In the genomic region with DNA sequence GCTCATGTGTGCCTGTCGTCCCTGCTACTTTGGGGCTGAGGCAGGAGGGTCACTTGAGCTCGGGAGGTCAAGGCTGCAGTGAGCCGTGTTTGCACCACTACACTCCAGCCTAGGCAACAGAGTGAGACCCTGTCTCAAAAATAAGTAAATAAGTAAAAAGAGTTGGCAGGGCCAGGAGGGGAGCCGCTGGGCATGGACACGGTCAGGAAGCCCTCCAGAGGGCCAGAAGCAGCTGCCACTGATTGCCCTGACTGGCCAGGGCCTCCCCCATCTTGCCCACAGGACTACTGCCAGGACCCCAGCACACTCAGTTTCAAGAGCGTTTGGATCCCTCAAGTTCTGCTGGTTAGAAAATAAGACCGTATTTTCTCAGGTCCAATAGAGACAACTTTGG, we compare ENCODE assay signal across 1 cellular context.
TF ChIP-seq lines count a peak whose summit lies in the region.

No MANE protein-coding gene starts in this region.

TF ChIP-seq in IMR-90, 13 proteins besides CTCF, POLR2A, EP300 and RAD21 (continued from another document):
- TF ChIP-seq MAFK (IDR thresholded peaks at IDR 0.05; ENCODE audit: low read depth, low read length) (no peak), CHD1 (IDR thresholded peaks at IDR 0.05; ENCODE audit: low read depth, low read length) (no peak), SMC3 (IDR thresholded peaks at IDR 0.05; ENCODE audit: low read depth, low read length) (no peak), CEBPB (IDR thresholded peaks at IDR 0.05; ENCODE audit: low read depth, low read length) (no peak), RFX5 (IDR thresholded peaks at IDR 0.05; ENCODE audit: low read depth, low read length) (no peak), RCOR1 (IDR thresholded peaks at IDR 0.05; ENCODE audit: insufficient replicate concordance, low read length) (no peak), MXI1 (IDR thresholded peaks at IDR 0.05; ENCODE audit: borderline replicate concordance, low read depth, low read length) (no peak)
- TF ChIP-seq, protein P1, sequence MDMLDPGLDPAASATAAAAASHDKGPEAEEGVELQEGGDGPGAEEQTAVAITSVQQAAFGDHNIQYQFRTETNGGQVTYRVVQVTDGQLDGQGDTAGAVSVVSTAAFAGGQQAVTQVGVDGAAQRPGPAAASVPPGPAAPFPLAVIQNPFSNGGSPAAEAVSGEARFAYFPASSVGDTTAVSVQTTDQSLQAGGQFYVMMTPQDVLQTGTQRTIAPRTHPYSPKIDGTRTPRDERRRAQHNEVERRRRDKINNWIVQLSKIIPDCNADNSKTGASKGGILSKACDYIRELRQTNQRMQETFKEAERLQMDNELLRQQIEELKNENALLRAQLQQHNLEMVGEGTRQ (IDR thresholded peaks at IDR 0.05; ENCODE audit: low read depth, low read length) = no peak
- TF ChIP-seq, protein P2, sequence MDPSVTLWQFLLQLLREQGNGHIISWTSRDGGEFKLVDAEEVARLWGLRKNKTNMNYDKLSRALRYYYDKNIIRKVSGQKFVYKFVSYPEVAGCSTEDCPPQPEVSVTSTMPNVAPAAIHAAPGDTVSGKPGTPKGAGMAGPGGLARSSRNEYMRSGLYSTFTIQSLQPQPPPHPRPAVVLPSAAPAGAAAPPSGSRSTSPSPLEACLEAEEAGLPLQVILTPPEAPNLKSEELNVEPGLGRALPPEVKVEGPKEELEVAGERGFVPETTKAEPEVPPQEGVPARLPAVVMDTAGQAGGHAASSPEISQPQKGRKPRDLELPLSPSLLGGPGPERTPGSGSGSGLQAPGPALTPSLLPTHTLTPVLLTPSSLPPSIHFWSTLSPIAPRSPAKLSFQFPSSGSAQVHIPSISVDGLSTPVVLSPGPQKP (IDR thresholded peaks at IDR 0.05; ENCODE audit: borderline replicate concordance, low read depth, low read length) = no peak
